ENCODE assay signal across 1 cellular context in genomic region chr2:20051518-20052228, GRCh38.
TF ChIP-seq lines count a peak whose summit lies in the region.

LAPTM4A (minus strand) TSS chr2:20051628; CDS start chr2:20051520, 108 bp downstream.

TF ChIP-seq in GM23338, 12 proteins besides CTCF, POLR2A, EP300 and RAD21 (continued from another document):
- TF ChIP-seq ZNF462 (CRISPR knock-in tag; IDR thresholded peaks at IDR 0.05), result no peak
- TF ChIP-seq JUNB (IDR thresholded peaks at IDR 0.05; ENCODE audit: unreplicated experiment), result no peak
- no peak for TF ChIP-seq REST (IDR thresholded peaks at IDR 0.05; ENCODE audit: unreplicated experiment)
- TF ChIP-seq CREB1 (CRISPR knock-in tag; IDR thresholded peaks at IDR 0.05; ENCODE audit: low read depth), result peak; percentile 90
- TF ChIP-seq NANOG (IDR thresholded peaks at IDR 0.05; ENCODE audit: borderline replicate concordance), result 0 out of 2 replicates have a peak, but pooled peaks have one; percentile 11
- TF ChIP-seq ZNF331 (CRISPR knock-in tag; IDR thresholded peaks at IDR 0.05; ENCODE audit: low read depth), result no peak
TF ChIP-seq in GM23338: peak in this region for 4.
